Comparison of ENCODE assay signal across 9 cellular contexts in the genomic region with DNA sequence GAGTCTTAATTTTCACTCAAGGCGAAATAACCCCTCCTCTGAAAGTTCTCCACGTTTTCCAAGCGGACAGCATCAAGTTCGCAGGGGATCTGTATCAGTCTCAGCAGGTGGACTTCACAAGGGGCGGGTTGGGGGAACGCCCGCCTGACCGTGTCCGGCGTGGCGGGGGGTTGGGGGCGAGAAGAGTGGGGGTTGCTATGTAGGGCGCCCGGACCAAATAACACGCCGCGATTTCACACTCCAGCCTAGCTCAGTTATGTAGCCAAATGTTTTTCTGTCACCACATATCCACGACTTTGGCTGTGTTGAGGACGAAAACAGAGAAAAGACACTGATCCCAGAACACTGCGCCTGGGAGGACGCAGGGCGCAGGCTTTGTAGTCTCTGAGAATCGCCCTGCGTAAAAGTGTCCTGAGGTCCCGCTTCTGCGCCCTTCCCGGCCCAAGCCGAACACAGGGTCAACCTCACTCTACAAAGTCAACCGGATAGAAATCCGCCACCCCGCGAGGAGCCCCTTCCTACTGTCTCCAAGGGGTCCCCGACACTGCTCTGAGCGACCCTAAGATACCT. TPM values are rescaled to one million over a fixed set of nuclear protein-coding genes. Genes with fewer than 3 reads are reported as not detected.
DNase-seq lines count a peak whose midpoint lies in the region; ATAC-seq and TF ChIP-seq lines count a peak whose summit lies in the region.
"Had no signal": no experiment of that assay in that cellular context is flagged by ENCODE, and none has a peak within 500 bp of the region (broad histone marks: within the 10 kb centered on the region; RNA-seq: fewer than 3 reads in every experiment).

No MANE protein-coding gene starts in this region.

- WGBS in stomach, 5 donors, result 5 to 11% (median 6%) methylated on average over 24 to 34 of the region's 34 CpGs

- no peak for ATAC-seq in activated naive CD8-positive, alpha-beta T cell treated with anti-CD3 and anti-CD28 coated beads, Interleukin-2, amount 50 U/mL, for 24 hours
- ATAC-seq in GM21737 (IDR thresholded peaks at IDR 0.05; ENCODE audit: unreplicated experiment), result no peak

- peak overlapping the region; percentile 80 for H3K4me3 Mint-ChIP-seq in activated naive CD8-positive, alpha-beta T cell treated with anti-CD3 and anti-CD28 coated beads, Interleukin-2, amount 50 U/mL, for 24 hours

- peak overlapping the region; percentile 37 to 54 (median 46) for H3K4me3 ChIP-seq in stomach

- intact Hi-C loops in stomach (cut with DNase I; ENCODE audit: low total_unique reads), result no loop called here

- no peaks in the 10 kb centered on the region for H3K9me3 ChIP-seq in stomach

- peaks cover 0 to 33% (median 12%) of the 10 kb centered on the region in 4 donors for H3K4me1 ChIP-seq in stomach

- TF ChIP-seq EP300 in stomach (IDR thresholded peaks at IDR 0.05), result no peak

- no peaks in the 10 kb centered on the region for H3K9me3 Mint-ChIP-seq in activated naive CD8-positive, alpha-beta T cell treated with anti-CD3 and anti-CD28 coated beads, Interleukin-2, amount 50 U/mL, for 24 hours

- H3K27ac ChIP-seq in layer of hippocampus (ENCODE audit: low read depth, low read length) (peak overlapping the region; percentile 28), stomach (peak overlapping the region in 1 of 5 donors; percentile 61)
- H3K27ac ChIP-seq: 22Rv1 had no signal

- H3K4me1 Mint-ChIP-seq in activated naive CD8-positive, alpha-beta T cell treated with anti-CD3 and anti-CD28 coated beads, Interleukin-2, amount 50 U/mL, for 24 hours, result peaks cover 28% of the 10 kb centered on the region

- DNase-seq in DMS 273 (lab: John Stamatoyannopoulos, UW; ENCODE audit: unreplicated experiment) (peak; percentile 32), DMS 273 treated with DMSO at 0.1 percent for 48 hours (lab: John Stamatoyannopoulos, UW) (no peak), stomach (no peak), DMS153 treated with DMSO at 0.1 percent for 48 hours (lab: John Stamatoyannopoulos, UW; ENCODE audit: unreplicated experiment) (no peak), HCEC 1CT (no peak)
- no peak for DNase-seq in activated naive CD8-positive, alpha-beta T cell treated with anti-CD3 and anti-CD28 coated beads, Interleukin-2, amount 50 U/mL, for 24 hours

- TF ChIP-seq CTCF in stomach (IDR thresholded peaks at IDR 0.05), result no peak

- no peaks in the 10 kb centered on the region for H3K36me3 ChIP-seq in stomach

- peaks cover 39% of the 10 kb centered on the region for H3K27me3 Mint-ChIP-seq in activated naive CD8-positive, alpha-beta T cell treated with anti-CD3 and anti-CD28 coated beads, Interleukin-2, amount 50 U/mL, for 24 hours

- H3K27me3 ChIP-seq in layer of hippocampus (ENCODE audit: control insufficient read depth, insufficient read depth, low read length) (peaks cover 2% of the 10 kb centered on the region), stomach (peaks cover 6 to 40% (median 25%) of the 10 kb centered on the region in 3 donors)

- no peak for TF ChIP-seq POLR2A in stomach (IDR thresholded peaks at IDR 0.05)

- H3K36me3 Mint-ChIP-seq in activated naive CD8-positive, alpha-beta T cell treated with anti-CD3 and anti-CD28 coated beads, Interleukin-2, amount 50 U/mL, for 24 hours (ENCODE audit: low read depth), result no peaks in the 10 kb centered on the region

- H3K27ac Mint-ChIP-seq in activated naive CD8-positive, alpha-beta T cell treated with anti-CD3 and anti-CD28 coated beads, Interleukin-2, amount 50 U/mL, for 24 hours, result peak overlapping the region; percentile 39

RNA-seq across cellular contexts. Expression of a gene that starts 0.5 kb away (rescaled TPM):
- total RNA-seq in stomach, result 1 to 10 TPM in 3 of 5 donors, not detected in 2; 4.6 to 7.7 (median 5.0) TPM
- polyA plus RNA-seq in stomach, result under 1 TPM; 0.46 to 0.70 (median 0.56) TPM
